24 cellular contexts compared by ENCODE assay signal in the genomic region with DNA sequence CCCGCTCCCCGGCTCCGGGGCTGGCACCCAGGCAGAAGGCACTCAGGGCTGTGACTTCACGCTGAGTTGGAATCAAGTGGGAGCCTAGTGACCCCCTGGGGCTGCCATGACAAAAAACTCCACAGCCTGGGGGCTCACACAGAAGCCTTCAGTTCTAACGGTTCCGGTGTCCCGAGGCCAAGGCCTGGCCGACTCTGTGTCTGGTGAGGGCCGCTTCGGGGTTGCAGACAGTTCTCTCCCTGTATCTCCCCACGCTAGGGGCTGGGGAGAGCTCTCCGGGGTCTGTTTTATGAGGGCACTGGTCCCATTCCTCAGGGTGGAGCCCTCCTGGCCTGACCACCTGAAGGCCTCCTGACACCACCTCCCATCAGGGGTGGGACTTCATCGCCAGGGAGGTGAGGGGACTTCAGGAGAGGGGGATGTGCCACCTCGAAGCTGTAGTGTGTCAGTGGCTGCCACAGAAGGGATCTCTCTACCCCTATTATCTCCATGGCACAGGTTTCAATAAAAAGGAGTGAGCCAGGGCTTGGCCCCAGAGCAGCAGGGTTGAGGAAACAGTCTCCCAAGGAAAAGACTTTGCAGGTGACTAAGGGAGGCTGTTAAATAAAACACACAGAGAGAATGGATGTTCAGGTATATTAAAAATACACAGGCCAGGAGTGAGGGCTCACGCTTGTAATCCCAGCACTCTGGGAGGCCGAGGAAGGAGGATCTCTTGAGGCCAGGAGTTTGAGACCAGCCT. TPM values are rescaled to one million over a fixed set of nuclear protein-coding genes. Genes with fewer than 3 reads are reported as not detected.
DNase-seq lines count a peak whose midpoint lies in the region; ATAC-seq, FAIRE-seq and TF ChIP-seq lines count a peak whose summit lies in the region.
"Had no signal": no experiment of that assay in that cellular context is flagged by ENCODE, and none has a peak within 500 bp of the region (broad histone marks: within the 10 kb centered on the region; RNA-seq: fewer than 3 reads in every experiment).

No MANE protein-coding gene starts in this region.

- 44 to 57% (median 46%) methylated on average over 11 to 16 of the region's 16 CpGs for WGBS in stomach, 5 donors

- intact Hi-C loops in stomach (cut with DNase I; ENCODE audit: low total_unique reads) = no loop called here

- no peak for TF ChIP-seq POLR2A in Peyer's patch (IDR thresholded peaks at IDR 0.05)
- no peak for TF ChIP-seq POLR2A in stomach (IDR thresholded peaks at IDR 0.05)
- no peak for TF ChIP-seq POLR2A in GM12891 (IDR thresholded peaks at IDR 0.05; ENCODE audit: low read depth, low read length)

- peak overlapping the region; percentile 52 for H3K4me3 Mint-ChIP-seq in activated naive CD4-positive, alpha-beta T cell treated with anti-CD3 and anti-CD28 coated beads, Interleukin-2, amount 50 U/mL, for 24 hours
- H3K4me3 Mint-ChIP-seq in immature natural killer cell = peak overlapping the region in 3 of 5 donors; percentile 7 to 41 (median 40)
- H3K4me3 Mint-ChIP-seq: activated B cell treated with CpG ODN at 0.5 μM for 24 hours had no signal

- TF ChIP-seq CTCF in Peyer's patch (IDR thresholded peaks at IDR 0.05) (no peak), stomach (IDR thresholded peaks at IDR 0.05) (no peak)

- no peaks in the 10 kb centered on the region for H3K9me3 Mint-ChIP-seq in activated naive CD4-positive, alpha-beta T cell treated with anti-CD3 and anti-CD28 coated beads, Interleukin-2, amount 50 U/mL, for 24 hours
- H3K9me3 Mint-ChIP-seq in immature natural killer cell = peaks cover 0 to 3% (median 0%) of the 10 kb centered on the region in 6 donors
- H3K9me3 Mint-ChIP-seq: activated B cell treated with CpG ODN at 0.5 μM for 24 hours; naive thymus-derived CD8-positive, alpha-beta T cell had no signal

- peaks cover 31% of the 10 kb centered on the region for H3K27me3 Mint-ChIP-seq in activated naive CD4-positive, alpha-beta T cell treated with anti-CD3 and anti-CD28 coated beads, Interleukin-2, amount 50 U/mL, for 24 hours
- peaks cover 7 to 16% (median 11%) of the 10 kb centered on the region in 3 donors for H3K27me3 Mint-ChIP-seq in immature natural killer cell (ENCODE audit: low read depth in 3 of 3)

- ATAC-seq in GM19395 (IDR thresholded peaks at IDR 0.05; ENCODE audit: unreplicated experiment) (no peak), GM18873 (IDR thresholded peaks at IDR 0.05; ENCODE audit: low FRiP score, unreplicated experiment) (no peak)
- ATAC-seq: GM12878, heart left ventricle had no signal

- no peak overlapping the region for H3K27ac ChIP-seq in Peyer's patch
- no peak overlapping the region for H3K27ac ChIP-seq in stomach
- H3K27ac ChIP-seq: adrenal gland, heart left ventricle had no signal

- H3K27me3 ChIP-seq in Peyer's patch (peaks cover 0 to 35% of the 10 kb centered on the region in 2 donors), stomach (peaks cover 17 to 72% (median 54%) of the 10 kb centered on the region in 3 donors)

- DNase-seq in activated naive CD4-positive, alpha-beta T cell treated with anti-CD3 and anti-CD28 coated beads, Interleukin-2, amount 50 U/mL, for 16 hours = no peak
- peak in 2 of 3 donors; percentile 30 to 34 for DNase-seq in Peyer's patch
- DNase-seq in immature natural killer cell = no peak
- peak; percentile 8 for DNase-seq in stomach
- DNase-seq in GM12891 (ENCODE audit: insufficient read length, low spot score) = no peak
- DNase-seq: activated B cell treated with CpG ODN at 0.5 μM for 24 hours; activated effector memory CD4-positive, alpha-beta T cell treated with Interleukin-2 at 50 U/mL for 16 hours; effector CD8-positive, alpha-beta T cell; HCEC 1CT; NCI-H1092; NCI-H187 treated with DMSO at 0.1 percent for 48 hours; NCI-H748 treated with DMSO at 0.1 percent for 48 hours; posterior cingulate gyrus; T-helper 9 cell had no signal

- peaks cover 30% of the 10 kb centered on the region for H3K4me1 Mint-ChIP-seq in activated naive CD4-positive, alpha-beta T cell treated with anti-CD3 and anti-CD28 coated beads, Interleukin-2, amount 50 U/mL, for 24 hours
- H3K4me1 Mint-ChIP-seq in immature natural killer cell = peaks cover 36 to 40% of the 10 kb centered on the region in 2 donors

- TF ChIP-seq EP300 in stomach (IDR thresholded peaks at IDR 0.05) = no peak

- peaks cover 0 to 25% (median 0%) of the 10 kb centered on the region in 4 donors for H3K4me1 ChIP-seq in Peyer's patch
- peaks cover 13 to 27% (median 20%) of the 10 kb centered on the region in 4 donors for H3K4me1 ChIP-seq in stomach
- H3K4me1 ChIP-seq: adrenal gland had no signal

- H3K27ac Mint-ChIP-seq in activated naive CD4-positive, alpha-beta T cell treated with anti-CD3 and anti-CD28 coated beads, Interleukin-2, amount 50 U/mL, for 24 hours = no peak overlapping the region
- no peak overlapping the region for H3K27ac Mint-ChIP-seq in immature natural killer cell
- H3K27ac Mint-ChIP-seq: activated B cell treated with CpG ODN at 0.5 μM for 24 hours, brain had no signal

- H3K9me3 ChIP-seq in Peyer's patch (no peaks in the 10 kb centered on the region), stomach (no peaks in the 10 kb centered on the region)
- H3K9me3 ChIP-seq: adrenal gland, heart left ventricle had no signal

- H3K36me3 Mint-ChIP-seq in activated naive CD4-positive, alpha-beta T cell treated with anti-CD3 and anti-CD28 coated beads, Interleukin-2, amount 50 U/mL, for 24 hours = no peaks in the 10 kb centered on the region
- no peaks in the 10 kb centered on the region for H3K36me3 Mint-ChIP-seq in immature natural killer cell
- H3K36me3 Mint-ChIP-seq: brain had no signal

- no peak for FAIRE-seq in GM12891 (lab: Jason Lieb, UNC)
- FAIRE-seq: A204.1, GM12878, urothelium cell line had no signal

- H3K4me3 ChIP-seq in Peyer's patch (no peak overlapping the region), stomach (no peak overlapping the region)
- H3K4me3 ChIP-seq: adrenal gland, GM12878 had no signal

- H3K36me3 ChIP-seq in Peyer's patch (no peaks in the 10 kb centered on the region), stomach (no peaks in the 10 kb centered on the region)
- H3K36me3 ChIP-seq: adrenal gland, heart left ventricle had no signal

TF ChIP-seq in GM12891, 5 proteins besides CTCF, POLR2A, EP300 and RAD21:
- TF ChIP-seq POU2F2 (IDR thresholded peaks at IDR 0.05; ENCODE audit: low read depth, low read length) = no peak
- no peak for TF ChIP-seq SPI1 (IDR thresholded peaks at IDR 0.05; ENCODE audit: low read depth, low read length)
- no peak for TF ChIP-seq PAX5 (IDR thresholded peaks at IDR 0.05; ENCODE audit: insufficient read depth, low read length, severe bottlenecking)
- TF ChIP-seq TAF1 (IDR thresholded peaks at IDR 0.05; ENCODE audit: low read depth, low read length) = no peak
- TF ChIP-seq POLR2AphosphoS5 (IDR thresholded peaks at IDR 0.05; ENCODE audit: low read depth, low read length) = no peak

RNA-seq across cellular contexts. Expression of gene SLC6A3, which starts 1.5 kb away (rescaled TPM):
- total RNA-seq in Peyer's patch (under 1 TPM in 2 of 4 donors, not detected in 2; 0.40 to 0.70 TPM), stomach (not detected)
- polyA plus RNA-seq in immature natural killer cell (not detected), stomach (under 1 TPM in 1 of 3 donors, not detected in 2; 0.05 TPM)
- polyA plus RNA-seq in GM12891 (2012; ENCODE audit: low read depth, missing spikeins) = 0.05 TPM
- total RNA-seq: adrenal gland, GM12878 had no signal

Comparison
In these comparisons a context has a peak if more than half of its experiments do, and no peak if none do; other contexts are left out.
1. DNase-seq: peak in Peyer's patch (2 of 3) and stomach (single experiment); none in activated naive CD4-positive, alpha-beta T cell treated with anti-CD3 and anti-CD28 coated beads, Interleukin-2, amount 50 U/mL, for 16 hours (single experiment), immature natural killer cell (0 of 3) and GM12891 (single experiment).